Comparison of ENCODE assay signal across 1 cellular context in the genomic region with DNA sequence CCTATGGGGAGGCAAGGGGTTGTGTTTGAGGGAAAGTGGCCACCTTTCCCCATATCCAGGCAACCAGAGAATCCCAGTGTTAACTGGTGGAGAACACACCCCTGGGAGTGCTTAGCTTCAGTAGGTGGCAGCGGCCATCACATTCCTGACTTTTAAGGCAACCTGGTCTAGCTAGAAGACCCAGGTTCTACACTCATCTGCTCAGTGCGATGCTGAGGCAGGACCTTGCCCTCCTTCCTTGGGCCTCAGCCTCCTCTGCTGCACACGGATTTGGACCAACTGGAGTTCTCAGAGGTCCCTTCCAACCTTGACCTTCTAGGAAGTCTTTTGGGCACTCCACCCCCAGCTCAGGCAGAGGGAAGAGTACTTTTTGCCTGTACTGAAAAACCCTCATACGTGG.
TF ChIP-seq lines count a peak whose summit lies in the region.

No MANE protein-coding gene starts in this region.

TF ChIP-seq in endothelial cell of umbilical vein, 7 proteins besides CTCF, POLR2A, EP300 and RAD21 (continued from another document):
- TF ChIP-seq FOS (IDR thresholded peaks at IDR 0.05; ENCODE audit: borderline replicate concordance, insufficient read depth, low read length) (no peak), GATA2 (IDR thresholded peaks at IDR 0.05; ENCODE audit: insufficient read depth, insufficient read length, low read depth, low read length) (no peak), MYC (IDR thresholded peaks at IDR 0.05; ENCODE audit: low read depth, low read length) (no peak), EZH2 (IDR thresholded peaks at IDR 0.05; ENCODE audit: borderline replicate concordance, low read depth, low read length, severe bottlenecking) (no peak)
- TF ChIP-seq, protein P1, sequence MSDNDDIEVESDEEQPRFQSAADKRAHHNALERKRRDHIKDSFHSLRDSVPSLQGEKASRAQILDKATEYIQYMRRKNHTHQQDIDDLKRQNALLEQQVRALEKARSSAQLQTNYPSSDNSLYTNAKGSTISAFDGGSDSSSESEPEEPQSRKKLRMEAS (IDR thresholded peaks at IDR 0.05; ENCODE audit: insufficient read depth, insufficient read length), result no peak
